In the genomic region with DNA sequence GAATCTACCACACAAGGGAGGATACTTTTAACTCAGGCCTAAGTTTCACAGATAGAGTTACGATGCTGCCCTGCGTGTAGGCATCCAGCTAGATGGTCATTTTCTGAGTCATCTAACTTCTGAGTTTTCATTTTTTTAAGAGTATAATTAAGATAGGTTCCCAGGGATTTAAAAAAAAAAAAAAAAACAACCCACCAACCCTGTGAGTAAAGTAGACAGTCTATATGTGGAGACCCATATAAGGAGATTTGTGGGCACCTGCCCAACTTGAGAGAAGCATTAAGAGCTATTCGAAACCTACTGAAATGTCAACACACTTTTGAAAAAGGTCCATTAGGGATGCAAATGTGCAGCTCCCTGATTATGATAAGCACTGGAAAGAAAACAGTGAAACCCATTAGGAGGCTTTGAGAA, we compare ENCODE assay signal across 16 cellular contexts.
A peak's percentile ranks its signal among the peaks of the same experiment; 100 is the strongest.
DNase-seq lines count a peak whose midpoint lies in the region; ATAC-seq and TF ChIP-seq lines count a peak whose summit lies in the region.
"Had no signal": no experiment of that assay in that cellular context is flagged by ENCODE, and none has a peak within 500 bp of the region (broad histone marks: within the 10 kb centered on the region; RNA-seq: fewer than 3 reads in every experiment).

No MANE protein-coding gene starts in this region.

- H3K9me3 ChIP-seq in Loucy (ENCODE audit: insufficient read depth, low read depth, low read length) (no peaks in the 10 kb centered on the region), OCI-LY3 (ENCODE audit: insufficient read depth, low read length) (peaks cover 8% of the 10 kb centered on the region; the same call in 1 of the 2 replicates), osteoblast (ENCODE audit: low read depth, low read length) (no peaks in the 10 kb centered on the region), mammary epithelial cell (replicated peaks; ENCODE audit: insufficient read depth, low read length) (no peaks in the 10 kb centered on the region)
- H3K9me3 ChIP-seq: MG63 had no signal

- dilution Hi-C loops in mammary epithelial cell (cut with HindIII; ENCODE audit: low sequenced_read_pairs) = no loop called here

- intact Hi-C loops in mammary epithelial cell (cut with micrococcal nuclease) (no loop called here), CD14-positive monocyte (cut with micrococcal nuclease) (no loop called here)

- in situ Hi-C loops in mammary epithelial cell (cut with MboI; ENCODE audit: low sequenced_read_pairs in 2 of 2) = no loop called here

- DNase-seq in DMS153 treated with DMSO at 0.1 percent for 48 hours (lab: John Stamatoyannopoulos, UW; ENCODE audit: unreplicated experiment) (peak; percentile 42), osteoblast (ENCODE audit: insufficient read length, low spot score, missing footprints) (no peak), mammary epithelial cell (no peak), CD14-positive monocyte (ENCODE audit: low spot score) (no peak), NCI-H524 treated with DMSO at 0.1 percent for 48 hours (lab: John Stamatoyannopoulos, UW) (no peak)
- DNase-seq: activated gamma-delta T cell treated with Interleukin-2 at 50 U/mL for 16 hours; C1 segment of cervical spinal cord; HFFc6; kidney glomerular epithelial cell; MG63; NK-92 treated with Interleukin-12 subunit alpha and Interleukin-12 subunit beta, amount 100 ng/mL, for 24 hours; stimulated activated CD4-positive, alpha-beta T cell treated with anti-CD3 and anti-CD28 coated beads, Interleukin-4, amount 100 ng/mL, for 1 hour had no signal

- H4K20me1 ChIP-seq in Loucy (ENCODE audit: insufficient read depth, low read length, poor library complexity, severe bottlenecking) (no peaks in the 10 kb centered on the region), OCI-LY3 (ENCODE audit: insufficient read depth, low read length) (no peaks in the 10 kb centered on the region), osteoblast (ENCODE audit: insufficient read depth, low read length) (no peaks in the 10 kb centered on the region), mammary epithelial cell (ENCODE audit: insufficient read depth, low read length) (no peaks in the 10 kb centered on the region)

- H3K27me3 ChIP-seq in Loucy (ENCODE audit: insufficient read depth, low read length, poor library complexity, severe bottlenecking) (no peaks in the 10 kb centered on the region), OCI-LY3 (ENCODE audit: low read depth, low read length) (no peaks in the 10 kb centered on the region), osteoblast (ENCODE audit: insufficient read depth, low read length) (no peaks in the 10 kb centered on the region), mammary epithelial cell (ENCODE audit: insufficient read depth, low read length) (no peaks in the 10 kb centered on the region)
- H3K27me3 ChIP-seq: MG63 had no signal

- H3F3A ChIP-seq in Loucy (ENCODE audit: low read depth) = peaks cover 6% of the 10 kb centered on the region; the same call in 1 of the 2 replicates

- H3K36me3 ChIP-seq in Loucy (ENCODE audit: insufficient read depth, low read length) = no peaks in the 10 kb centered on the region
- no peaks in the 10 kb centered on the region for H3K36me3 ChIP-seq in OCI-LY3 (replicated peaks; ENCODE audit: low read depth, low read length)
- no peaks in the 10 kb centered on the region for H3K36me3 ChIP-seq in osteoblast (ENCODE audit: insufficient read depth, low read length)
- no peaks in the 10 kb centered on the region for H3K36me3 ChIP-seq in mammary epithelial cell (ENCODE audit: insufficient read depth, low read length)

- H3K4me3 Mint-ChIP-seq in CD14-positive monocyte = no peak overlapping the region
- H3K4me3 Mint-ChIP-seq: HFFc6; stimulated activated effector memory CD8-positive, alpha-beta T cell treated with anti-CD3 and anti-CD28 coated beads, Interleukin-12 subunit alpha, Interleukin-12 subunit beta, amount 100 ng/mL, for 72 hours had no signal

- no peak overlapping the region for H2AFZ ChIP-seq in Loucy (ENCODE audit: low read length)
- H2AFZ ChIP-seq in OCI-LY3 (ENCODE audit: low read depth, low read length) = no peak overlapping the region
- no peak overlapping the region for H2AFZ ChIP-seq in osteoblast (ENCODE audit: low read length)
- no peak overlapping the region for H2AFZ ChIP-seq in mammary epithelial cell (ENCODE audit: low read depth, low read length)

- H3K27me3 Mint-ChIP-seq in CD14-positive monocyte (ENCODE audit: low read depth in 3 of 3) = peaks cover 0 to 4% (median 2%) of the 10 kb centered on the region in 3 donors

- no peak overlapping the region for H3K27ac Mint-ChIP-seq in CD14-positive monocyte
- H3K27ac Mint-ChIP-seq: HFFc6; stimulated activated effector memory CD8-positive, alpha-beta T cell treated with anti-CD3 and anti-CD28 coated beads, Interleukin-12 subunit alpha, Interleukin-12 subunit beta, amount 100 ng/mL, for 72 hours had no signal

- H3K79me2 ChIP-seq in Loucy (ENCODE audit: insufficient read depth, low read length) (no peaks in the 10 kb centered on the region), OCI-LY3 (ENCODE audit: low read length) (no peaks in the 10 kb centered on the region), osteoblast (ENCODE audit: insufficient read depth, low read length) (no peaks in the 10 kb centered on the region), mammary epithelial cell (ENCODE audit: insufficient read depth, low read length) (no peaks in the 10 kb centered on the region)

- H3K36me3 Mint-ChIP-seq in CD14-positive monocyte = peaks cover 52 to 59% of the 10 kb centered on the region in 2 donors
- H3K36me3 Mint-ChIP-seq: stimulated activated effector memory CD8-positive, alpha-beta T cell treated with anti-CD3 and anti-CD28 coated beads, Interleukin-12 subunit alpha, Interleukin-12 subunit beta, amount 100 ng/mL, for 72 hours had no signal

- H3K4me2 ChIP-seq in Loucy (ENCODE audit: low read depth, low read length, poor library complexity, severe bottlenecking) (peak overlapping the region; percentile 47), OCI-LY3 (ENCODE audit: low read length) (peak overlapping the region; percentile 30), osteoblast (ENCODE audit: insufficient read depth, low read length) (no peak overlapping the region), mammary epithelial cell (ENCODE audit: insufficient read depth, low read depth, low read length) (no peak overlapping the region)

- TF ChIP-seq CTCF in Loucy (conservative IDR thresholded peaks at IDR 0.05; ENCODE audit: low read length) = no peak
- no peak for TF ChIP-seq CTCF in OCI-LY3 (IDR thresholded peaks at IDR 0.05; ENCODE audit: low read depth, low read length)
- no peak for TF ChIP-seq CTCF in osteoblast (IDR thresholded peaks at IDR 0.05; ENCODE audit: extremely low read depth, low read depth, low read length)
- TF ChIP-seq CTCF in mammary epithelial cell (conservative IDR thresholded peaks at IDR 0.05 in 1 of 2, IDR thresholded peaks at IDR 0.05 in 1 of 2; ENCODE audit: extremely low read depth in 1 of 2, insufficient read depth in 1 of 2, low read depth in 1 of 2, low read length in 2 of 2) = no peak
- TF ChIP-seq CTCF in CD14-positive monocyte (IDR thresholded peaks at IDR 0.05) = no peak

- H3K9ac ChIP-seq in Loucy (ENCODE audit: low read depth, low read length, poor library complexity, severe bottlenecking) = peak overlapping the region; percentile 4
- no peak overlapping the region for H3K9ac ChIP-seq in OCI-LY3 (ENCODE audit: low read length)
- no peak overlapping the region for H3K9ac ChIP-seq in mammary epithelial cell (ENCODE audit: insufficient read depth, low read length)

- H3K4me3 ChIP-seq in Loucy (ENCODE audit: low read length, poor library complexity, severe bottlenecking) (no peak overlapping the region), OCI-LY3 (ENCODE audit: low read length) (no peak overlapping the region), osteoblast (ENCODE audit: insufficient read depth, low read length) (no peak overlapping the region), mammary epithelial cell (replicated peaks in 1 of 3; ENCODE audit: insufficient read depth in 1 of 3, low read depth in 2 of 3, low read length in 3 of 3) (no peak overlapping the region)
- H3K4me3 ChIP-seq: MG63 had no signal

- H3K4me1 ChIP-seq in Loucy (ENCODE audit: insufficient read depth, low read length, poor library complexity, severe bottlenecking) (peaks cover 37% of the 10 kb centered on the region), OCI-LY3 (ENCODE audit: low read length) (peaks cover 47% of the 10 kb centered on the region), osteoblast (ENCODE audit: insufficient read depth, low read length) (peaks cover 10% of the 10 kb centered on the region), mammary epithelial cell (ENCODE audit: insufficient read depth, low read length) (no peaks in the 10 kb centered on the region)

- BruUV-seq in mammary epithelial cell (replicated peaks; lab: Mats Ljungman, UMichigan) = no TSS peak

- peaks cover 23% of the 10 kb centered on the region for H3K4me1 Mint-ChIP-seq in CD14-positive monocyte
- H3K4me1 Mint-ChIP-seq: stimulated activated effector memory CD8-positive, alpha-beta T cell treated with anti-CD3 and anti-CD28 coated beads, Interleukin-12 subunit alpha, Interleukin-12 subunit beta, amount 100 ng/mL, for 72 hours had no signal

- ATAC-seq in HG03432 (IDR thresholded peaks at IDR 0.05; ENCODE audit: unreplicated experiment) = no peak
- ATAC-seq: stimulated activated effector memory CD8-positive, alpha-beta T cell treated with anti-CD3 and anti-CD28 coated beads, Interleukin-12 subunit alpha, Interleukin-12 subunit beta, amount 100 ng/mL, for 72 hours had no signal

- no peaks in the 10 kb centered on the region for H3K9me2 ChIP-seq in Loucy (replicated peaks; ENCODE audit: low read depth, low read length)

- CTCF ChIA-PET in mammary epithelial cell (lab: Charles Lee; ENCODE audit: low non-redundant PET) = interaction anchor here (0.6 to 0.7 kb wide), 2 partner anchors 13 to 29 kb away, joined by 3 read pairs; no protein-coding TSS in a partner anchor

- H3K27ac ChIP-seq in OCI-LY3 (ENCODE audit: low read length) (no peak overlapping the region), osteoblast (ENCODE audit: low read depth, low read length) (peak overlapping the region; percentile 62), mammary epithelial cell (ENCODE audit: insufficient read depth, low read depth, low read length) (no peak overlapping the region)

- 100% methylated on average over 3 of the region's 3 CpGs for WGBS in mammary epithelial cell (ENCODE audit: low coverage, missing lambda C conversion rate)

- peaks cover 0 to 3% (median 0%) of the 10 kb centered on the region in 7 donors for H3K9me3 Mint-ChIP-seq in CD14-positive monocyte

Comparison
In these comparisons a context has a peak if more than half of its experiments do, and no peak if none do; other contexts are left out.
1. H3K4me2 ChIP-seq: peak in Loucy (single experiment) and OCI-LY3 (single experiment); none in osteoblast (single experiment) and mammary epithelial cell (single experiment).